Comparison of ENCODE assay signal across 8 cellular contexts in the genomic region with DNA sequence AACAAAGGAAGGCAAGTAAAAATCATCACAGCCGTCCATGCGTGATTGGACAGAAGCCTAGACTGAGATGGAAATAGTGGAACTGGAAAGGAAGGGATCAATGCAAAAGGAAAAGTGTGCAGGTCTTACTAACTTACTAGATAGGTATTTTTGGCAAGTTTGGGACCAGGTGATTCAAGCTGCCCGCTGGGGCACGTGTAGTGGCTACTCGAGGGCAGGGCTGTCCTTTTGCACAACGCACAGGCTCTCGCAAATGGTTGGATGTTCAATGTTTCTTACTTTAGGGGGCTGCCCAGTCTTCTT. TPM values are rescaled to one million over a fixed set of nuclear protein-coding genes. Genes with fewer than 3 reads are reported as not detected.
DNase-seq lines count a peak whose midpoint lies in the region; ATAC-seq and TF ChIP-seq lines count a peak whose summit lies in the region.

No MANE protein-coding gene starts in this region.

- TF ChIP-seq CTCF in WI38 (IDR thresholded peaks at IDR 0.05; ENCODE audit: low read depth, low read length) (no peak), gastroesophageal sphincter (IDR thresholded peaks at IDR 0.05) (no peak), smooth muscle cell (IDR thresholded peaks at IDR 0.05; ENCODE audit: borderline replicate concordance, insufficient read depth, poor library complexity, severe bottlenecking) (no peak)

- peak; percentile 45 for DNase-seq in NCI-H1105 treated with DMSO at 0.1 percent for 48 hours (lab: John Stamatoyannopoulos, UW)
- DNase-seq in NCI-H1105 (lab: John Stamatoyannopoulos, UW) = no peak
- DNase-seq in smooth muscle cell (lab: John Stamatoyannopoulos, UW; ENCODE audit: unreplicated experiment) = no peak
- DNase-seq in putamen (ENCODE audit: low spot score) = no peak
- DNase-seq in NK-92 treated with Interleukin-12 subunit alpha and Interleukin-12 subunit beta, amount 100 ng/mL, for 24 hours (lab: John Stamatoyannopoulos, UW) = no peak

- H3K27ac ChIP-seq in gastroesophageal sphincter (peak overlapping the region in 3 of 4 donors; percentile 80 to 89 (median 86)), smooth muscle cell (ENCODE audit: low read depth) (no peak overlapping the region)

- ATAC-seq in gastroesophageal sphincter (no peak), GM18519 (IDR thresholded peaks at IDR 0.05; ENCODE audit: low FRiP score, unreplicated experiment) (no peak)

- TF ChIP-seq EP300 in gastroesophageal sphincter (IDR thresholded peaks at IDR 0.05) = no peak

- TF ChIP-seq POLR2A in gastroesophageal sphincter (IDR thresholded peaks at IDR 0.05) = no peak

- no peaks in the 10 kb centered on the region for H4K20me1 ChIP-seq in smooth muscle cell (ENCODE audit: low read depth)

- H3K27me3 ChIP-seq in gastroesophageal sphincter (no peaks in the 10 kb centered on the region), smooth muscle cell (ENCODE audit: low read depth) (peaks cover 1% of the 10 kb centered on the region)

- 67 to 83% methylated on average over 5 to 7 of the region's 7 CpGs for WGBS in gastroesophageal sphincter (ENCODE audit: low coverage in 1 of 2), 2 donors
- 90% methylated on average over 7 of the region's 7 CpGs for WGBS in smooth muscle cell (ENCODE audit: low lambda C conversion rate)

- H3K9me3 ChIP-seq in gastroesophageal sphincter (no peaks in the 10 kb centered on the region), smooth muscle cell (replicated peaks; ENCODE audit: low read depth) (no peaks in the 10 kb centered on the region)

- no peak overlapping the region for H3K9ac ChIP-seq in smooth muscle cell (ENCODE audit: low read depth)

- peak overlapping the region; percentile 95 for H2AFZ ChIP-seq in smooth muscle cell (ENCODE audit: low read depth)

- H3K79me2 ChIP-seq in smooth muscle cell (ENCODE audit: low read depth) = no peaks in the 10 kb centered on the region

- H3K4me2 ChIP-seq in smooth muscle cell = peak overlapping the region; percentile 83

- H3F3A ChIP-seq in smooth muscle cell (ENCODE audit: low read depth) = no peaks in the 10 kb centered on the region

- H3K4me1 ChIP-seq in gastroesophageal sphincter = peaks cover 0 to 17% (median 3%) of the 10 kb centered on the region in 3 donors
- no peaks in the 10 kb centered on the region for H3K4me1 ChIP-seq in smooth muscle cell (ENCODE audit: low read depth)

- peaks cover 0 to 10% of the 10 kb centered on the region in 2 donors for H3K36me3 ChIP-seq in gastroesophageal sphincter
- peaks cover 5% of the 10 kb centered on the region for H3K36me3 ChIP-seq in smooth muscle cell (ENCODE audit: low read depth)

- peak overlapping the region; percentile 67 for H3K4me3 ChIP-seq in WI38 (ENCODE audit: low read depth, low read length)
- peak overlapping the region; percentile 65 to 86 for H3K4me3 ChIP-seq in gastroesophageal sphincter
- peak overlapping the region; percentile 64 for H3K4me3 ChIP-seq in smooth muscle cell

RNA-seq across cellular contexts. Expression of a gene that starts 0.6 kb away (rescaled TPM):
- 1 to 10 TPM; 4.6 to 9.0 (median 5.7) TPM for total RNA-seq in gastroesophageal sphincter
- total RNA-seq in smooth muscle cell = 20.5 and 20.6 TPM in 2 replicates
- polyA plus RNA-seq in smooth muscle cell = 11.9 and 13.3 TPM in 2 replicates

RNA-seq across cellular contexts. Expression of a gene that starts 44.5 kb away (rescaled TPM):
- 1 to 10 TPM; 2.2 to 4.7 (median 2.5) TPM for total RNA-seq in gastroesophageal sphincter
- total RNA-seq in smooth muscle cell = not detected in 2 replicates
- not detected in 2 replicates for polyA plus RNA-seq in smooth muscle cell
